In the genomic region with DNA sequence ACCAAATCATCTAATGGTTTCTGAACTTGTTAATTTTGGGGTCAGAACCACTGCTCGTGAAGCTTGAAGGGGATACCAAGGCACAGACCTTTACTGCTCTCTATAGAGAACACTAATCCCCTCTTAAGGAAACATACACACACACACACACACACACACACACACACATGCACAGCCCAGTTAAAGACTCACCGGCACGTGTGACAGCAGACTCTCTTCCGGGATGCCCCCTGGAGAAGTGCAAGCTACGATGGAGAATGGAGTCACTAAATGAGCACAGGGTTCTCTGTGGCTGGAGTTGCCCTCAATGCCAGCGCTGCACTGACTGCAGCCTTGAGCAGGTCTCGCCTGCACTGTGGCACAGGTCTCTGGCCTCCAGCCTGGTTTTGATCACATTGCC, we compare ENCODE assay signal across 27 cellular contexts.
"Had no signal": no experiment of that assay in that cellular context is flagged by ENCODE, and none has a peak within 500 bp of the region (broad histone marks: within the 10 kb centered on the region; RNA-seq: fewer than 3 reads in every experiment).

No MANE protein-coding gene starts in this region.

- H3K4me2 ChIP-seq: neural progenitor cell had no signal

- H3K4me1 Mint-ChIP-seq: natural killer cell; nephron; neural progenitor cell; stimulated activated effector memory CD8-positive, alpha-beta T cell treated with anti-CD3 and anti-CD28 coated beads, Interleukin-12 subunit alpha, Interleukin-12 subunit beta, amount 100 ng/mL, for 72 hours; stimulated activated naive B cell treated with anti-CD40 and anti-IgM and Interleukin-4, amounts not matched to agents 10 μg/mL and 1 μg/mL and 100 μg/mL, for 72 hours had no signal

- H3K4me1 ChIP-seq: neural progenitor cell, pancreas, prostate gland, right atrium auricular region, right lobe of liver, sigmoid colon, stomach, thyroid gland, tibial nerve, upper lobe of left lung, vagina had no signal

- H3K27me3 ChIP-seq: neural progenitor cell, neutrophil, pancreas, right atrium auricular region, right lobe of liver, sigmoid colon, stomach, thyroid gland, tibial nerve, upper lobe of left lung, vagina had no signal

- H2AFZ ChIP-seq: neural progenitor cell had no signal

- H3K4me3 Mint-ChIP-seq: natural killer cell; nephron; neural progenitor cell; stimulated activated effector memory CD8-positive, alpha-beta T cell treated with anti-CD3 and anti-CD28 coated beads, Interleukin-12 subunit alpha, Interleukin-12 subunit beta, amount 100 ng/mL, for 72 hours; stimulated activated naive B cell treated with anti-CD40 and anti-IgM and Interleukin-4, amounts not matched to agents 10 μg/mL and 1 μg/mL and 100 μg/mL, for 72 hours; stimulated activated naive CD8-positive, alpha-beta T cell treated with anti-CD3 and anti-CD28 coated beads, Interleukin-15, Interleukin-2, amounts not matched to agents 100 ng/mL and 50 ng/mL, for 24 hours had no signal

- H3K36me3 Mint-ChIP-seq: natural killer cell; neural progenitor cell; stimulated activated effector memory CD8-positive, alpha-beta T cell treated with anti-CD3 and anti-CD28 coated beads, Interleukin-12 subunit alpha, Interleukin-12 subunit beta, amount 100 ng/mL, for 72 hours; stimulated activated naive B cell treated with anti-CD40 and anti-IgM and Interleukin-4, amounts not matched to agents 10 μg/mL and 1 μg/mL and 100 μg/mL, for 72 hours had no signal

- H3K9ac ChIP-seq: neural progenitor cell had no signal

- H3K4me3 ChIP-seq: neural progenitor cell, pancreas, prostate gland, right atrium auricular region, right lobe of liver, sigmoid colon, stomach, thoracic aorta, thyroid gland, tibial nerve, upper lobe of left lung, vagina had no signal

- ATAC-seq: natural killer cell; pancreas; right lobe of liver; stimulated activated effector memory CD8-positive, alpha-beta T cell treated with anti-CD3 and anti-CD28 coated beads, Interleukin-12 subunit alpha, Interleukin-12 subunit beta, amount 100 ng/mL, for 72 hours had no signal

- H3K27ac ChIP-seq: neural progenitor cell, neutrophil, pancreas, prostate gland, right atrium auricular region, right lobe of liver, sigmoid colon, stomach, thoracic aorta, thyroid gland, tibial nerve, upper lobe of left lung, vagina had no signal

- H3K27me3 Mint-ChIP-seq: stimulated activated naive B cell treated with anti-CD40 and anti-IgM and Interleukin-4, amounts not matched to agents 10 μg/mL and 1 μg/mL and 100 μg/mL, for 72 hours; stimulated activated naive CD8-positive, alpha-beta T cell treated with anti-CD3 and anti-CD28 coated beads, Interleukin-15, Interleukin-2, amounts not matched to agents 100 ng/mL and 50 ng/mL, for 24 hours had no signal

- H3K9me3 ChIP-seq: pancreas, prostate gland, right lobe of liver, thoracic aorta, thyroid gland, vagina had no signal

- DNase-seq: natural killer cell; nucleus accumbens; pancreas; retina; sigmoid colon; small intestine; stimulated activated CD4-positive, alpha-beta T cell treated with anti-CD3 and anti-CD28 coated beads, Interleukin-15, amount 100 ng/mL, for 24 hours; stimulated activated CD4-positive, alpha-beta T cell treated with anti-CD3 and anti-CD28 coated beads, Interleukin-2, amount 100 ng/mL, for 24 hours; stimulated activated CD4-positive, alpha-beta T cell treated with anti-CD3 and anti-CD28 coated beads, Interleukin-2, amount 100 ng/mL, for 48 hours; stimulated activated CD4-positive, alpha-beta T cell treated with anti-CD3 and anti-CD28 coated beads, Interleukin-4, amount 100 ng/mL, for 24 hours; stimulated activated naive B cell treated with anti-CD40 and anti-IgM and Interleukin-4, amounts not matched to agents 10 μg/mL and 1 μg/mL and 100 μg/mL, for 72 hours; stimulated activated naive CD4-positive, alpha-beta T cell treated with Interleukin-2 at 50 U/mL for 16 hours; stomach; thyroid gland; trophoblast cell had no signal

- H3K36me3 ChIP-seq: neural progenitor cell, neutrophil, pancreas, prostate gland, right atrium auricular region, right lobe of liver, sigmoid colon, stomach, thoracic aorta, thyroid gland, tibial nerve, upper lobe of left lung, vagina had no signal

- H3K27ac Mint-ChIP-seq: natural killer cell; nephron; neural progenitor cell; stimulated activated effector memory CD8-positive, alpha-beta T cell treated with anti-CD3 and anti-CD28 coated beads, Interleukin-12 subunit alpha, Interleukin-12 subunit beta, amount 100 ng/mL, for 72 hours; stimulated activated naive B cell treated with anti-CD40 and anti-IgM and Interleukin-4, amounts not matched to agents 10 μg/mL and 1 μg/mL and 100 μg/mL, for 72 hours; stimulated activated naive CD8-positive, alpha-beta T cell treated with anti-CD3 and anti-CD28 coated beads, Interleukin-15, Interleukin-2, amounts not matched to agents 100 ng/mL and 50 ng/mL, for 24 hours had no signal
